In genomic region chr3:136171097-136171542, GRCh38 we compare ENCODE assay signal across 11 cellular contexts. TPM values are rescaled to one million over a fixed set of nuclear protein-coding genes. Genes with fewer than 3 reads are reported as not detected.
A peak's percentile ranks its signal among the peaks of the same experiment; 100 is the strongest.
DNase-seq lines count a peak whose midpoint lies in the region; ATAC-seq and TF ChIP-seq lines count a peak whose summit lies in the region.
"Had no signal": no experiment of that assay in that cellular context is flagged by ENCODE, and none has a peak within 500 bp of the region (broad histone marks: within the 10 kb centered on the region; RNA-seq: fewer than 3 reads in every experiment).

No MANE protein-coding gene starts in this region.

- H3K4me3 ChIP-seq in brain microvascular endothelial cell (ENCODE audit: low read depth, low read length) = no peak overlapping the region
- no peak overlapping the region for H3K4me3 ChIP-seq in psoas muscle
- H3K4me3 ChIP-seq in gastroesophageal sphincter = no peak overlapping the region
- H3K4me3 ChIP-seq: upper lobe of right lung had no signal

- in situ Hi-C loops in brain microvascular endothelial cell (cut with HindIII; ENCODE audit: low pct_ligation_motif_present, low sequenced_read_pairs) = no loop called here

- H3K27me3 Mint-ChIP-seq in activated CD4-positive, alpha-beta T cell treated with anti-CD3 and anti-CD28 coated beads for 36 hours = no peaks in the 10 kb centered on the region

- H3K9me3 Mint-ChIP-seq in activated CD4-positive, alpha-beta T cell treated with anti-CD3 and anti-CD28 coated beads for 36 hours (ENCODE audit: low read depth) = no peaks in the 10 kb centered on the region
- H3K9me3 Mint-ChIP-seq: T-helper 1 cell treated with Interleukin-12 subunit alpha and Interleukin-12 subunit beta and Interleukin-4 antibody, amounts not matched to agents 30 μg/mL and 1 μg/mL, for 36 hours had no signal

- H3K4me1 Mint-ChIP-seq in activated CD4-positive, alpha-beta T cell treated with anti-CD3 and anti-CD28 coated beads for 36 hours = peaks cover 39% of the 10 kb centered on the region

- TF ChIP-seq CTCF in brain microvascular endothelial cell (IDR thresholded peaks at IDR 0.05; ENCODE audit: low read depth, low read length, missing control alignments) (no peak), psoas muscle (IDR thresholded peaks at IDR 0.05) (no peak), gastroesophageal sphincter (IDR thresholded peaks at IDR 0.05) (no peak)

- intact Hi-C loops in activated CD4-positive, alpha-beta T cell treated with anti-CD3 and anti-CD28 coated beads for 36 hours (cut with DNase I, micrococcal nuclease) = loop anchor here (1.0 to 2.0 kb wide), 3 partner anchors 12 to 22 kb away; no protein-coding TSS in a partner anchor
- intact Hi-C loops in psoas muscle (cut with DNase I) = no loop called here
- intact Hi-C loops in posterior cingulate gyrus (cut with DNase I) = no loop called here

- H3K4me3 Mint-ChIP-seq in activated CD4-positive, alpha-beta T cell treated with anti-CD3 and anti-CD28 coated beads for 36 hours = no peak overlapping the region
- H3K4me3 Mint-ChIP-seq: T-helper 1 cell treated with Interleukin-12 subunit alpha and Interleukin-12 subunit beta and Interleukin-4 antibody, amounts not matched to agents 30 μg/mL and 1 μg/mL, for 36 hours had no signal

- WGBS in psoas muscle, 3 donors = 16 to 25% (median 20%) methylated on average over 1 of the region's 1 CpG
- 43 to 63% methylated on average over 1 of the region's 1 CpG for WGBS in gastroesophageal sphincter (ENCODE audit: low coverage in 1 of 2), 2 donors

- POLR2A ChIA-PET in activated CD4-positive, alpha-beta T cell treated with anti-CD3 and anti-CD28 coated beads for 36 hours (lab: Charles Lee) = interaction anchor here (0.6 to 1.3 kb wide), 5 partner anchors 11 to 25 kb away, joined by 3 to 11 read pairs (median 4); partner anchors contain the start of gene MSL2

- H3K4me1 ChIP-seq in psoas muscle = peaks cover 32% of the 10 kb centered on the region
- peaks cover 0 to 75% (median 22%) of the 10 kb centered on the region in 3 donors for H3K4me1 ChIP-seq in gastroesophageal sphincter

- no peak overlapping the region for H3K27ac Mint-ChIP-seq in activated CD4-positive, alpha-beta T cell treated with anti-CD3 and anti-CD28 coated beads for 36 hours
- H3K27ac Mint-ChIP-seq: T-helper 1 cell treated with Interleukin-12 subunit alpha and Interleukin-12 subunit beta and Interleukin-4 antibody, amounts not matched to agents 30 μg/mL and 1 μg/mL, for 36 hours had no signal

- ATAC-seq in activated CD4-positive, alpha-beta T cell treated with anti-CD3 and anti-CD28 coated beads for 36 hours = peak; percentile 92
- peak in 2 of 4 donors; percentile 40 to 50 for ATAC-seq in psoas muscle
- ATAC-seq in gastroesophageal sphincter = no peak
- no peak for ATAC-seq in HG03108 (IDR thresholded peaks at IDR 0.05; ENCODE audit: unreplicated experiment)
- ATAC-seq: upper lobe of right lung had no signal

- no peak for TF ChIP-seq EP300 in gastroesophageal sphincter (IDR thresholded peaks at IDR 0.05)

- H3K27me3 ChIP-seq in brain microvascular endothelial cell (replicated peaks) (no peaks in the 10 kb centered on the region), psoas muscle (ENCODE audit: insufficient read depth in 3 of 3, low read length in 2 of 3) (no peaks in the 10 kb centered on the region), gastroesophageal sphincter (no peaks in the 10 kb centered on the region)
- H3K27me3 ChIP-seq: upper lobe of right lung had no signal

- H3K27ac ChIP-seq in brain microvascular endothelial cell (peak overlapping the region; percentile 30), psoas muscle (peak overlapping the region; percentile 59), gastroesophageal sphincter (no peak overlapping the region)
- H3K27ac ChIP-seq: upper lobe of right lung had no signal

- CTCF ChIA-PET in activated CD4-positive, alpha-beta T cell treated with anti-CD3 and anti-CD28 coated beads for 36 hours (lab: Charles Lee) = interaction anchor here (0.5 to 1.9 kb wide), 8 partner anchors 10 to 1900 kb away, joined by 3 to 5 read pairs (median 3); no protein-coding TSS in a partner anchor

- no peaks in the 10 kb centered on the region for H3K36me3 ChIP-seq in brain microvascular endothelial cell (replicated peaks)
- H3K36me3 ChIP-seq in psoas muscle (ENCODE audit: insufficient read depth in 1 of 2, low read depth in 1 of 2) = no peaks in the 10 kb centered on the region
- no peaks in the 10 kb centered on the region for H3K36me3 ChIP-seq in gastroesophageal sphincter
- H3K36me3 ChIP-seq: upper lobe of right lung had no signal

- H3K9me3 ChIP-seq in psoas muscle = no peaks in the 10 kb centered on the region
- H3K9me3 ChIP-seq in gastroesophageal sphincter = no peaks in the 10 kb centered on the region
- H3K9me3 ChIP-seq: upper lobe of right lung had no signal

- peak; percentile 41 for DNase-seq in activated CD4-positive, alpha-beta T cell treated with anti-CD3 and anti-CD28 coated beads for 36 hours
- DNase-seq in activated CD4-positive, alpha-beta T cell treated with anti-CD3 and anti-CD28 coated beads, Interleukin-2, amount 50 U/mL, for 1 hour = no peak
- DNase-seq in NCI-H226 (peak; percentile 60), brain microvascular endothelial cell (no peak), psoas muscle (no peak), posterior cingulate gyrus (no peak)
- DNase-seq: activated gamma-delta T cell treated with Interleukin-2 at 50 U/mL for 16 hours, upper lobe of right lung had no signal

- no peak for TF ChIP-seq POLR2A in gastroesophageal sphincter (IDR thresholded peaks at IDR 0.05)

- peaks cover 7% of the 10 kb centered on the region for H3K36me3 Mint-ChIP-seq in activated CD4-positive, alpha-beta T cell treated with anti-CD3 and anti-CD28 coated beads for 36 hours (ENCODE audit: low read depth)

RNA-seq across cellular contexts. Expression of gene MSL2, which starts 25.0 kb away (rescaled TPM):
- 10 to 100 TPM; 39.5 to 48.3 TPM for total RNA-seq in activated CD4-positive, alpha-beta T cell treated with anti-CD3 and anti-CD28 coated beads for 36 hours
- total RNA-seq in psoas muscle = 10 to 100 TPM; 21.8 to 28.6 (median 24.9) TPM
- polyA plus RNA-seq in psoas muscle = 10 to 100 TPM in 1 of 3 donors, 1 to 10 TPM in 2; 6.7 to 14.3 (median 8.2) TPM
- 10 to 100 TPM; 18.2 to 34.3 (median 27.8) TPM for total RNA-seq in gastroesophageal sphincter

Comparison
In these comparisons a context has a peak if more than half of its experiments do, and no peak if none do; other contexts are left out.
1. DNase-seq: peak in activated CD4-positive, alpha-beta T cell treated with anti-CD3 and anti-CD28 coated beads for 36 hours (single experiment) and NCI-H226 (single experiment); none in activated CD4-positive, alpha-beta T cell treated with anti-CD3 and anti-CD28 coated beads, Interleukin-2, amount 50 U/mL, for 1 hour (single experiment), brain microvascular endothelial cell (single experiment), psoas muscle (0 of 2) and posterior cingulate gyrus (0 of 10).
2. H3K27ac ChIP-seq: peak in brain microvascular endothelial cell (single experiment) and psoas muscle (single experiment); none in gastroesophageal sphincter (0 of 4).
3. intact Hi-C loops: an anchor here in activated CD4-positive, alpha-beta T cell treated with anti-CD3 and anti-CD28 coated beads for 36 hours (1.0 to 2.0 kb wide); none called in psoas muscle and posterior cingulate gyrus.